In the genomic region with DNA sequence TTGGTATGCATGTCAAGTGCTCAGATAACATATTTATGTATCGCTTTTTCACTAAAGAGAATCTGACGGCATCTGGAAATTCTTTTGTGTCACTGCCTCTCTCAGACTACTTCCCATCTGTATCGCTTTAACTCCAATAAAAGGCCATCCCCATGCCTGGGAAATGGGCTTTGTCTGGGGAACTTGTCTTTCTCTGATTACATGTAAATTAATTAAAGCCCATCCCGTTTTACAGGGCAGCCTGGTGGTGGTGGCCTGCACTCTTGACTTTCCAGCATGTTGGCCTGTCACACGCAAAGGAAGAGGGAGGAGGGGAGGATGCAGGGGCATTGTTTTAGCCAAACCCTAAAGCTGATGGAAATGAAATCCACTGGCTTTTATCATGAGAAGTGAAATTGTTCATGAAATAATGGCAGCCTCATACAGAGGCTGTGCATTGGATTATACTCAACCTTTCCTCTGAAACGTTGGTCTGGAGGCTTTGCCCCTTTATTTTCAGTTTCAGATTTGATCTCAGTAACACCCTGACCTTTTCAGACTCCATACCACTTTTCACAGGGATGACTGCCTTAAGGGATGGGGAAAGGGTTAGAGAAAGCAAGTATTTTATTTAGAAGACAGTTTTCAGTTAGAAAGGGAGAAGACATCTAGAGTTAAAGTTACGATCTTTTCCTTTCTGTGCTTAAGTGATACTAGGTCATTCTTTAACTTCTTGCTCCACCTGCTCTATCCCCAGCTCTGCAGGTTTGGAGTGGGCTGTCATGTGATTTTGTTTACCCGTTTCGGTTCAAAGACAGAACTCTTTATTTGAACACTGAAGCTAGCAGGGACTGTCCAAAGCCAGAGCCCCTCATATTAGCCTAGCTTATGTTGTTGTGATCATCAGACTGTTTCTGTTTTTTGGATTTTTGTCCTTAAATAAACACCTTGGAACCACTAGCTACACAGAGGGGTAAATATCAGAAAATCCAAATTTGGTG, we compare ENCODE assay signal across 15 cellular contexts.
DNase-seq lines count a peak whose midpoint lies in the region; ATAC-seq and TF ChIP-seq lines count a peak whose summit lies in the region.
"Had no signal": no experiment of that assay in that cellular context is flagged by ENCODE, and none has a peak within 500 bp of the region (broad histone marks: within the 10 kb centered on the region; RNA-seq: fewer than 3 reads in every experiment).

No MANE protein-coding gene starts in this region.

- 39% methylated on average over 9 of the region's 9 CpGs for WGBS in hepatocyte (ENCODE audit: low lambda C conversion rate, missing lambda C conversion rate)
- 61 to 65% (median 61%) methylated on average over 9 of the region's 9 CpGs for WGBS in psoas muscle, 3 donors

- no peaks in the 10 kb centered on the region for H3K36me3 ChIP-seq in Caco-2 (ENCODE audit: control insufficient read depth, insufficient read depth, low read length)
- H3K36me3 ChIP-seq in hepatocyte (replicated peaks; ENCODE audit: insufficient read depth, low read depth), result no peaks in the 10 kb centered on the region
- H3K36me3 ChIP-seq in psoas muscle (ENCODE audit: insufficient read depth in 1 of 2, low read depth in 1 of 2), result no peaks in the 10 kb centered on the region

- peak overlapping the region; percentile 11 for H3K27ac Mint-ChIP-seq in Caco-2 (ENCODE audit: unreplicated experiment)
- H3K27ac Mint-ChIP-seq: dendritic cell treated with granulocyte-macrophage colony-stimulating factor and Interleukin-4, amounts not matched to agents 40 ng/mL and 50 ng/mL, for 4 days had no signal

- H3K4me1 ChIP-seq in Caco-2 (peaks cover 36% of the 10 kb centered on the region), hepatocyte (ENCODE audit: insufficient read depth) (peaks cover 66% of the 10 kb centered on the region), psoas muscle (peaks cover 32% of the 10 kb centered on the region)

- no peaks in the 10 kb centered on the region for H4K20me1 ChIP-seq in hepatocyte (ENCODE audit: insufficient read depth, poor library complexity, severe bottlenecking)

- H3K36me3 Mint-ChIP-seq in Caco-2 (ENCODE audit: insufficient read depth, unreplicated experiment), result peaks cover 13% of the 10 kb centered on the region

- BruUV-seq in Caco-2 (replicated peaks; lab: Mats Ljungman, UMichigan), result no TSS peak

- no peaks in the 10 kb centered on the region for H3K79me2 ChIP-seq in hepatocyte

- H3K9me3 ChIP-seq in Caco-2, result no peaks in the 10 kb centered on the region
- H3K9me3 ChIP-seq in hepatocyte (ENCODE audit: low read depth), result no peaks in the 10 kb centered on the region
- H3K9me3 ChIP-seq in psoas muscle, result no peaks in the 10 kb centered on the region

- H3K4me2 ChIP-seq in hepatocyte, result peak overlapping the region; percentile 56

- no peaks in the 10 kb centered on the region for H3K27me3 Mint-ChIP-seq in Caco-2 (ENCODE audit: insufficient read depth, unreplicated experiment)

- DNase-seq in Caco-2, result peak in 1 of 2 experiments; percentile 25
- peak; percentile 37 for DNase-seq in hepatocyte (ENCODE audit: low spot score)
- DNase-seq in psoas muscle, result no peak
- DNase-seq in NCI-H1048 (lab: John Stamatoyannopoulos, UW), result no peak
- no peak for DNase-seq in posterior cingulate gyrus
- DNase-seq: activated CD8-positive, alpha-beta memory T cell treated with anti-CD3 and anti-CD28 coated beads for 24 hours; activated effector memory CD4-positive, alpha-beta T cell treated with anti-CD3 and anti-CD28 coated beads, Interleukin-2, amount 50 U/mL, for 16 hours; mammary epithelial cell; NCI-H446; nucleus accumbens; PC-3 had no signal

- intact Hi-C loops in Caco-2 (cut with micrococcal nuclease; ENCODE audit: unreplicated experiment) (loop anchor here (5.0 kb wide), 1 partner anchor 90 kb away; no protein-coding TSS in a partner anchor), psoas muscle (cut with DNase I) (no loop called here), posterior cingulate gyrus (cut with DNase I) (no loop called here)

- CTCF ChIA-PET in Caco-2 (lab: Charles Lee), result interaction anchor here (0.7 kb wide), 1 partner anchor 48 kb away, joined by 3 read pairs; no protein-coding TSS in a partner anchor

- no peak overlapping the region for H3K4me3 ChIP-seq in Caco-2 (ENCODE audit: low read depth, low read length)
- no peak overlapping the region for H3K4me3 ChIP-seq in hepatocyte
- no peak overlapping the region for H3K4me3 ChIP-seq in psoas muscle

- TF ChIP-seq CTCF in Caco-2 (IDR thresholded peaks at IDR 0.05; ENCODE audit: insufficient read depth in 1 of 2, low read depth in 1 of 2, low read length in 1 of 2, severe bottlenecking in 1 of 2, unreplicated experiment in 1 of 2) (no peak), hepatocyte (IDR thresholded peaks at IDR 0.05; ENCODE audit: poor library complexity) (no peak), psoas muscle (IDR thresholded peaks at IDR 0.05) (no peak)

- peak overlapping the region; percentile 28 for H3K4me3 Mint-ChIP-seq in Caco-2 (ENCODE audit: unreplicated experiment)
- H3K4me3 Mint-ChIP-seq: dendritic cell treated with granulocyte-macrophage colony-stimulating factor and Interleukin-4, amounts not matched to agents 40 ng/mL and 50 ng/mL, for 4 days had no signal

- peak; percentile 52 for ATAC-seq in HG03354 (IDR thresholded peaks at IDR 0.05; ENCODE audit: poor library complexity, severe bottlenecking, unreplicated experiment)
- no peak for ATAC-seq in psoas muscle
- ATAC-seq in HG03097 (IDR thresholded peaks at IDR 0.05; ENCODE audit: low FRiP score, unreplicated experiment), result no peak
- ATAC-seq: PC-3 had no signal

- H3K9me2 ChIP-seq in hepatocyte (replicated peaks; ENCODE audit: insufficient read depth), result no peaks in the 10 kb centered on the region

- H3K9me3 Mint-ChIP-seq in Caco-2 (ENCODE audit: unreplicated experiment), result no peaks in the 10 kb centered on the region
- H3K9me3 Mint-ChIP-seq: dendritic cell treated with granulocyte-macrophage colony-stimulating factor and Interleukin-4, amounts not matched to agents 40 ng/mL and 50 ng/mL, for 4 days had no signal

- POLR2A ChIA-PET in Caco-2 (lab: Charles Lee), result interaction anchor here (0.6 kb wide), 1 partner anchor 14 kb away, joined by 3 read pairs; no protein-coding TSS in a partner anchor

- H3K27ac ChIP-seq in hepatocyte (peak overlapping the region; percentile 85), psoas muscle (peak overlapping the region; percentile 55)
- H3K27ac ChIP-seq: C4-2B had no signal

- H3K27me3 ChIP-seq in Caco-2 (replicated peaks; ENCODE audit: control insufficient read depth, insufficient read depth, low read length), result no peaks in the 10 kb centered on the region
- H3K27me3 ChIP-seq in hepatocyte, result no peaks in the 10 kb centered on the region
- no peaks in the 10 kb centered on the region for H3K27me3 ChIP-seq in psoas muscle (ENCODE audit: insufficient read depth in 3 of 3, low read length in 2 of 3)

- H2AFZ ChIP-seq in hepatocyte, result no peak overlapping the region

- peaks cover 49% of the 10 kb centered on the region for H3K4me1 Mint-ChIP-seq in Caco-2 (ENCODE audit: low read depth, unreplicated experiment)
